ENCODE assay signal across 4 cellular contexts in genomic region chr6:14083262-14083661, GRCh38.
TF ChIP-seq lines count a peak whose summit lies in the region.

No MANE protein-coding gene starts in this region.

TF ChIP-seq in GM12891, 5 proteins besides CTCF, POLR2A, EP300 and RAD21:
- TF ChIP-seq POLR2AphosphoS5 (IDR thresholded peaks at IDR 0.05; ENCODE audit: low read depth, low read length) (no peak), TAF1 (IDR thresholded peaks at IDR 0.05; ENCODE audit: low read depth, low read length) (no peak), PAX5 (IDR thresholded peaks at IDR 0.05; ENCODE audit: insufficient read depth, low read length, severe bottlenecking) (no peak), POU2F2 (IDR thresholded peaks at IDR 0.05; ENCODE audit: low read depth, low read length) (no peak), SPI1 (IDR thresholded peaks at IDR 0.05; ENCODE audit: low read depth, low read length) (no peak)

TF ChIP-seq in HEK293, 187 proteins besides CTCF, POLR2A, EP300 and RAD21:
- no peak for TF ChIP-seq ZNF580 (tag by site-specific recombination; IDR thresholded peaks at IDR 0.05)
- TF ChIP-seq KLF9 (tag by site-specific recombination; IDR thresholded peaks at IDR 0.05; ENCODE audit: low read depth) = no peak
- 0 out of 2 replicates have a peak, but pooled peaks have one; percentile 48 for TF ChIP-seq ZNF768 (tag by site-specific recombination; IDR thresholded peaks at IDR 0.05)
TF ChIP-seq in HEK293: peak in this region for 1.

TF ChIP-seq in GM12878, 131 proteins besides CTCF, POLR2A, EP300 and RAD21:
- TF ChIP-seq SMARCA5 (IDR thresholded peaks at IDR 0.05) (0 out of 2 replicates have a peak, but pooled peaks have one; percentile 25), CBX3 (IDR thresholded peaks at IDR 0.05; ENCODE audit: borderline replicate concordance, low read depth) (no peak)

TF ChIP-seq in H1, 55 proteins besides CTCF, POLR2A, EP300 and RAD21:
- TF ChIP-seq CHD7 (IDR thresholded peaks at IDR 0.05; ENCODE audit: insufficient replicate concordance, low read length) = no peak
- peak; percentile 59; the same call in 1 of the 2 replicates for TF ChIP-seq KDM1A (IDR thresholded peaks at IDR 0.05; ENCODE audit: borderline replicate concordance, low read length)
- no peak for TF ChIP-seq ASH2L (IDR thresholded peaks at IDR 0.05; ENCODE audit: low read length)
- peak in 1 of 2 experiments; percentile 18; a peak in 1 of 4 replicates for TF ChIP-seq HDAC2 (IDR thresholded peaks at IDR 0.05; ENCODE audit: borderline replicate concordance in 1 of 2, low read depth in 2 of 2, low read length in 2 of 2)
